8 cellular contexts compared by ENCODE assay signal in genomic region chr21:25607151-25607811, GRCh38. TPM values are rescaled to one million over a fixed set of nuclear protein-coding genes. Genes with fewer than 3 reads are reported as not detected.
DNase-seq lines count a peak whose midpoint lies in the region; TF ChIP-seq lines count a peak whose summit lies in the region.

Gene MRPL39 (minus strand): TSS chr21:25607481. CDS start chr21:25607475, 6 bp downstream.

- H3K27me3 Mint-ChIP-seq in activated naive CD4-positive, alpha-beta T cell treated with anti-CD3 and anti-CD28 coated beads, Interleukin-2, amount 10 ng/mL, durations not matched to agents 7 days and 5 days: no peaks in the 10 kb centered on the region

- peaks cover 34% of the 10 kb centered on the region for H3K4me1 Mint-ChIP-seq in activated naive CD4-positive, alpha-beta T cell treated with anti-CD3 and anti-CD28 coated beads, Interleukin-2, amount 10 ng/mL, durations not matched to agents 7 days and 5 days

- H3K4me3 ChIP-seq in GM06990 (replicated peaks; ENCODE audit: low read depth, low read length) (peak within 1 kb of the TSS; percentile 93), HFF-Myc (replicated peaks; ENCODE audit: low read depth, low read length) (peak within 1 kb of the TSS; percentile 72)

- H3K27ac Mint-ChIP-seq in activated naive CD4-positive, alpha-beta T cell treated with anti-CD3 and anti-CD28 coated beads, Interleukin-2, amount 10 ng/mL, durations not matched to agents 7 days and 5 days: peak within 1 kb of the TSS; percentile 96

- peaks cover 4% of the 10 kb centered on the region for H3K36me3 ChIP-seq in GM06990 (ENCODE audit: control insufficient read depth, insufficient read depth, low read length)

- peak; percentile 92 for TF ChIP-seq CTCF in GM06990 (IDR thresholded peaks at IDR 0.05; ENCODE audit: insufficient read depth, low read length, poor library complexity, severe bottlenecking)
- TF ChIP-seq CTCF in HFF-Myc (IDR thresholded peaks at IDR 0.05; ENCODE audit: low read depth, low read length, missing control alignments): peak; percentile 65

- H3K27ac ChIP-seq in temporal lobe (ENCODE audit: low read depth, low read length): no peak within 1 kb of the TSS

- H3K27me3 ChIP-seq in GM06990 (replicated peaks; ENCODE audit: control insufficient read depth, insufficient read depth, low read length): no peaks in the 10 kb centered on the region

- peaks cover 22% of the 10 kb centered on the region for H3K36me3 Mint-ChIP-seq in activated naive CD4-positive, alpha-beta T cell treated with anti-CD3 and anti-CD28 coated beads, Interleukin-2, amount 10 ng/mL, durations not matched to agents 7 days and 5 days

- CTCF ChIA-PET in activated naive CD4-positive, alpha-beta T cell treated with anti-CD3 and anti-CD28 coated beads, Interleukin-2, amount 10 ng/mL, durations not matched to agents 7 days and 5 days (lab: Charles Lee): interaction anchor here (0.9 to 2.8 kb wide), 15 partner anchors 10 to 564 kb away, joined by 3 to 28 read pairs (median 4); partner anchors contain the start of genes ATP5PF and GABPA

- H3K9me3 Mint-ChIP-seq in activated naive CD4-positive, alpha-beta T cell treated with anti-CD3 and anti-CD28 coated beads, Interleukin-2, amount 10 ng/mL, durations not matched to agents 7 days and 5 days: no peaks in the 10 kb centered on the region

- DNase-seq in GM06990 (ENCODE audit: extremely low read depth, insufficient read length) (peak; percentile 92), HFF-Myc (ENCODE audit: extremely low read depth, low read depth) (peak; percentile 56), MV-4-11 (lab: John Stamatoyannopoulos, UW) (peak; percentile 78), SK-N-DZ (ENCODE audit: low spot score) (peak; percentile 87), globus pallidus (ENCODE audit: low spot score) (peak; percentile 78), occipital lobe (lab: John Stamatoyannopoulos, UW) (peak; percentile 84)
- DNase-seq in activated naive CD4-positive, alpha-beta T cell treated with anti-CD3 and anti-CD28 coated beads, Interleukin-2, amount 10 ng/mL, durations not matched to agents 7 days and 5 days: peak; percentile 92

- peak within 1 kb of the TSS; percentile 99 for H3K4me3 Mint-ChIP-seq in activated naive CD4-positive, alpha-beta T cell treated with anti-CD3 and anti-CD28 coated beads, Interleukin-2, amount 10 ng/mL, durations not matched to agents 7 days and 5 days

RNA-seq across cellular contexts. Expression of gene MRPL39, which starts in this region (rescaled TPM):
- 53.1 and 67.9 TPM in 2 replicates for polyA plus RNA-seq in SK-N-DZ (2014; cell fraction: cytosol; rRNA removed)
- polyA plus RNA-seq in SK-N-DZ (2014; cell fraction: nucleus; rRNA removed): 21.6 and 37.5 TPM in 2 replicates
- total RNA-seq in occipital lobe (32.3 TPM), temporal lobe (25.6 TPM)
